Comparison of ENCODE assay signal across 18 cellular contexts in the genomic region with DNA sequence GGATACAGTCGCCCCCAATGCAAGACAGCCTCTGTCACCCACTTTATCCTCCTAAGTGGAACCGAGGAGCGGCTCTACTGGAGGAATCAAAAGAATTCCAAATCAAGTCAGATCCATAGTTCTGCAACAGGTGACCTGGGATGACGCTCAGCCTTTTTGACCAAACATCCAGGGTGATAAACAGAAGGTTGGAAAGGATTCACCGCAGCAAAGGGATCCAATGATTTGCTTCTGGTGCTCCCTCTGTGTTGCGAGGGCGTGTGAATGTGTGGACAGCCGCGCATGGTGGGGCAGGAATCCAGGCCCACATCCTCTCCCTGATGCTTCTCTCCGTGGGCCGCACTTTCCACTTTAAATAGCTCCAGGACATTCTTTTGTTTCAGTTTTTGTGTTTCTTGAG.
"Had no signal": no experiment of that assay in that cellular context is flagged by ENCODE, and none has a peak within 500 bp of the region (broad histone marks: within the 10 kb centered on the region; RNA-seq: fewer than 3 reads in every experiment).

No MANE protein-coding gene starts in this region.

- H3K9me3 ChIP-seq: heart right ventricle, mucosa of descending colon, neutrophil, right atrium auricular region, spleen, tibial nerve, upper lobe of right lung, vagina had no signal

- H3K4me3 ChIP-seq: heart right ventricle, mucosa of descending colon, right atrium auricular region, spleen, tibial nerve, upper lobe of right lung, vagina had no signal

- H3K27me3 Mint-ChIP-seq: stimulated activated memory B cell treated with anti-CD40 and anti-IgM and Interleukin-4, amounts not matched to agents 10 μg/mL and 1 μg/mL and 100 μg/mL, for 72 hours had no signal

- H3K4me1 ChIP-seq: right atrium auricular region, spleen, upper lobe of right lung, vagina had no signal

- H3K4me1 Mint-ChIP-seq: stimulated activated memory B cell treated with anti-CD40 and anti-IgM and Interleukin-4, amounts not matched to agents 10 μg/mL and 1 μg/mL and 100 μg/mL, for 72 hours had no signal

- H3K27ac Mint-ChIP-seq: dendritic cell treated with granulocyte-macrophage colony-stimulating factor and Interleukin-4, amounts not matched to agents 40 ng/mL and 50 ng/mL, for 4 days; natural killer cell treated with Interleukin-12 subunit alpha and Interleukin-12 subunit beta and Interleukin-15 and Interleukin-18, amount 100 ng/mL, for 72 hours; stimulated activated memory B cell treated with anti-CD40 and anti-IgM and Interleukin-4, amounts not matched to agents 10 μg/mL and 1 μg/mL and 100 μg/mL, for 72 hours; stimulated activated naive CD8-positive, alpha-beta T cell treated with anti-CD3 and anti-CD28 coated beads, Interleukin-15, Interleukin-2, amounts not matched to agents 100 ng/mL and 50 ng/mL, for 24 hours had no signal

- H3K27me3 ChIP-seq: right atrium auricular region, tibial nerve, vagina had no signal

- H3K36me3 Mint-ChIP-seq: natural killer cell treated with Interleukin-12 subunit alpha and Interleukin-12 subunit beta and Interleukin-15 and Interleukin-18, amount 100 ng/mL, for 72 hours; stimulated activated memory B cell treated with anti-CD40 and anti-IgM and Interleukin-4, amounts not matched to agents 10 μg/mL and 1 μg/mL and 100 μg/mL, for 72 hours had no signal

- H3K27ac ChIP-seq: heart right ventricle, neutrophil, right atrium auricular region, spleen, tibial nerve, upper lobe of right lung, vagina had no signal

- H3K4me3 Mint-ChIP-seq: dendritic cell treated with granulocyte-macrophage colony-stimulating factor and Interleukin-4, amounts not matched to agents 40 ng/mL and 50 ng/mL, for 4 days; natural killer cell treated with Interleukin-12 subunit alpha and Interleukin-12 subunit beta and Interleukin-15 and Interleukin-18, amount 100 ng/mL, for 72 hours; stimulated activated memory B cell treated with anti-CD40 and anti-IgM and Interleukin-4, amounts not matched to agents 10 μg/mL and 1 μg/mL and 100 μg/mL, for 72 hours; stimulated activated naive CD8-positive, alpha-beta T cell treated with anti-CD3 and anti-CD28 coated beads, Interleukin-15, Interleukin-2, amounts not matched to agents 100 ng/mL and 50 ng/mL, for 24 hours had no signal

- DNase-seq: heart right ventricle; hypothalamus; kidney glomerular epithelial cell; mammary epithelial cell; mucosa of descending colon; spleen; stimulated activated CD4-positive, alpha-beta T cell treated with anti-CD3 and anti-CD28 coated beads, Interleukin-15, amount 100 ng/mL, for 24 hours; stimulated activated CD4-positive, alpha-beta T cell treated with anti-CD3 and anti-CD28 coated beads, Interleukin-1b, Interleukin-23, amount 100 ng/mL, for 48 hours; stimulated activated CD4-positive, alpha-beta T cell treated with anti-CD3 and anti-CD28 coated beads, Interleukin-4, amount 100 ng/mL, for 24 hours; upper lobe of right lung had no signal

- H3K9me3 Mint-ChIP-seq: dendritic cell treated with granulocyte-macrophage colony-stimulating factor and Interleukin-4, amounts not matched to agents 40 ng/mL and 50 ng/mL, for 4 days; natural killer cell treated with Interleukin-12 subunit alpha and Interleukin-12 subunit beta and Interleukin-15 and Interleukin-18, amount 100 ng/mL, for 72 hours; stimulated activated memory B cell treated with anti-CD40 and anti-IgM and Interleukin-4, amounts not matched to agents 10 μg/mL and 1 μg/mL and 100 μg/mL, for 72 hours; stimulated activated naive CD8-positive, alpha-beta T cell treated with anti-CD3 and anti-CD28 coated beads, Interleukin-15, Interleukin-2, amounts not matched to agents 100 ng/mL and 50 ng/mL, for 24 hours had no signal

- H3K36me3 ChIP-seq: heart right ventricle, neutrophil, right atrium auricular region, spleen, tibial nerve, upper lobe of right lung, vagina had no signal
